ENCODE assay signal across 8 cellular contexts in the genomic region with DNA sequence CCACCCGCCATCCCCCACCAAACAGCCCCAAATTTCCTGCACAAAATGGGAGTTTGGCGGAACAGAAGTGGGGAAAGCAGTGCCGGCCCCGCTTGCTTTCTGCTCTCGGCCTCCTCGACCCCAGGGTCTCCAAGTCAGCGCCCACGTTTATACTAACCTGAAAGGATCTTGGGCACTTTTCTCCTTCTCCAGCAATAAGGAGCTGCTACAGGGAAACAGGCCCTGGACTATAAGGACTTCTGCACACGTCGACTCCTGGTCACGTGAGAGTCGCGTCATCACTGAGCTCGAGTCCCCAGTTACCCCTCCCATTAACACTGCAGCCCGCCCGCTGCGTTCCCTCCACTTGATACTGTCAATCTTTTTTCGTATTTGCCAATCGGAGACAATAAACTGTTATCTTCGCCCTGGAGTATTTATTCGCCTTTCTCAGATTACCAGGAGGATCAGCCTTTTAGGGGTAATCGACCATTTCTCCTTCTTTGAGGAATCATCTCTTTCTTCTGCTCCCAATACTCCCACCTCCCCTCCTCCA. TPM values are rescaled to one million over a fixed set of nuclear protein-coding genes. Genes with fewer than 3 reads are reported as not detected.
DNase-seq lines count a peak whose midpoint lies in the region; ATAC-seq and TF ChIP-seq lines count a peak whose summit lies in the region.

A gene with protein sequence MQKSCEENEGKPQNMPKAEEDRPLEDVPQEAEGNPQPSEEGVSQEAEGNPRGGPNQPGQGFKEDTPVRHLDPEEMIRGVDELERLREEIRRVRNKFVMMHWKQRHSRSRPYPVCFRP (minus strand): TSS at position 235 of the 535 bp plus-strand sequence. CDS start 1,176 bp downstream, outside the sequence.

- H3K9ac ChIP-seq in Karpas-422 (ENCODE audit: low read length) (peak within 1 kb of the TSS; percentile 86), stomach smooth muscle (ENCODE audit: low read length in 2 of 2) (peak within 1 kb of the TSS; percentile 82 to 84)

- H2AFZ ChIP-seq in Karpas-422 (ENCODE audit: low read length), result peak within 1 kb of the TSS; percentile 96

- peak within 1 kb of the TSS; percentile 95 for H3K4me3 Mint-ChIP-seq in neural crest cell

- DNase-seq in DMS79 (lab: John Stamatoyannopoulos, UW), result peak; percentile 87
- peak; percentile 85 for DNase-seq in Karpas-422
- peak; percentile 61 for DNase-seq in RWPE2 (ENCODE audit: low spot score)
- peak; percentile 0 to 20 (median 2) for DNase-seq in activated naive CD4-positive, alpha-beta T cell (lab: John Stamatoyannopoulos, UW)
- DNase-seq in foreskin keratinocyte, result peak in 1 of 2 donors; percentile 54
- DNase-seq in neural crest cell (ENCODE audit: low read depth, low spot score), result peak; percentile 31

- peaks cover 11% of the 10 kb centered on the region for H3K4me1 ChIP-seq in Karpas-422 (ENCODE audit: low read length)
- peaks cover 3% of the 10 kb centered on the region for H3K4me1 ChIP-seq in RWPE2 (ENCODE audit: insufficient read depth, poor library complexity, severe bottlenecking)
- peaks cover 3% of the 10 kb centered on the region for H3K4me1 ChIP-seq in foreskin keratinocyte
- H3K4me1 ChIP-seq in stomach smooth muscle (ENCODE audit: control insufficient read depth, insufficient read depth, low read length), result peaks cover 5% of the 10 kb centered on the region

- peak within 1 kb of the TSS; percentile 99 for H3K27ac Mint-ChIP-seq in neural crest cell (ENCODE audit: unreplicated experiment)

- no peaks in the 10 kb centered on the region for H3K27me3 Mint-ChIP-seq in neural crest cell (ENCODE audit: low read depth)

- H3K9me3 Mint-ChIP-seq in neural crest cell, result no peaks in the 10 kb centered on the region

- H3K9me2 ChIP-seq in Karpas-422 (replicated peaks; ENCODE audit: insufficient read depth, low read length), result no peaks in the 10 kb centered on the region

- H3K36me3 ChIP-seq in Karpas-422 (ENCODE audit: insufficient read depth, low read length) (no peaks in the 10 kb centered on the region), RWPE2 (ENCODE audit: low read depth) (peaks cover 11% of the 10 kb centered on the region), stomach smooth muscle (ENCODE audit: control insufficient read depth in 2 of 2, insufficient read depth in 2 of 2, low read length in 2 of 2) (no peaks in the 10 kb centered on the region)

- H3K4me2 ChIP-seq in Karpas-422 (ENCODE audit: low read depth, low read length, poor library complexity, severe bottlenecking), result peak within 1 kb of the TSS; percentile 81

- TF ChIP-seq CTCF in RWPE2 (IDR thresholded peaks at IDR 0.05; ENCODE audit: poor library complexity, severe bottlenecking) (no peak), foreskin keratinocyte (conservative IDR thresholded peaks at IDR 0.05) (no peak), neural crest cell (conservative IDR thresholded peaks at IDR 0.05) (no peak)

- H3K27me3 ChIP-seq in Karpas-422 (ENCODE audit: low read length) (no peaks in the 10 kb centered on the region), RWPE2 (ENCODE audit: insufficient read depth, poor library complexity, severe bottlenecking) (no peaks in the 10 kb centered on the region), foreskin keratinocyte (no peaks in the 10 kb centered on the region), stomach smooth muscle (ENCODE audit: control insufficient read depth in 1 of 2, insufficient read depth in 2 of 2, low read length in 2 of 2) (peaks cover 0 to 5% of the 10 kb centered on the region in 2 donors)

- H3K36me3 Mint-ChIP-seq in neural crest cell (ENCODE audit: low read depth), result peaks cover 4% of the 10 kb centered on the region

- H3K4me3 ChIP-seq in Karpas-422 (ENCODE audit: low read length) (peak within 1 kb of the TSS; percentile 84), RWPE2 (ENCODE audit: severe bottlenecking) (peak within 1 kb of the TSS; percentile 49), stomach smooth muscle (ENCODE audit: low read length in 2 of 2) (peak within 1 kb of the TSS; percentile 69 to 84)

- no peaks in the 10 kb centered on the region for H3K9me3 ChIP-seq in Karpas-422 (ENCODE audit: low read length)
- H3K9me3 ChIP-seq in RWPE2 (ENCODE audit: severe bottlenecking), result no peaks in the 10 kb centered on the region
- H3K9me3 ChIP-seq in stomach smooth muscle (ENCODE audit: control insufficient read depth in 2 of 2, low read length in 2 of 2), result no peaks in the 10 kb centered on the region

- H4K20me1 ChIP-seq in Karpas-422 (ENCODE audit: insufficient read depth, low read depth, low read length), result no peaks in the 10 kb centered on the region

- peak within 1 kb of the TSS; percentile 37; the same call in 1 of the 2 replicates for H3K27ac ChIP-seq in Karpas-422 (ENCODE audit: low read length)
- peak within 1 kb of the TSS; percentile 83 for H3K27ac ChIP-seq in RWPE2 (ENCODE audit: poor library complexity, severe bottlenecking)
- peak within 1 kb of the TSS; percentile 36 for H3K27ac ChIP-seq in foreskin keratinocyte
- peak within 1 kb of the TSS; percentile 83 for H3K27ac ChIP-seq in stomach smooth muscle (ENCODE audit: low read length)

- ATAC-seq in GM21737 (IDR thresholded peaks at IDR 0.05; ENCODE audit: unreplicated experiment), result peak; percentile 97
- ATAC-seq in RWPE2 (ENCODE audit: low read depth), result peak; percentile 73
- peak; percentile 91 for ATAC-seq in foreskin keratinocyte

- peaks cover 5% of the 10 kb centered on the region; the same call in 1 of the 2 replicates for H3K79me2 ChIP-seq in Karpas-422 (ENCODE audit: low read length)

- peaks cover 19% of the 10 kb centered on the region for H3K4me1 Mint-ChIP-seq in neural crest cell

RNA-seq across cellular contexts. Expression of the gene that starts here (rescaled TPM):
- total RNA-seq in Karpas-422 (2014; rRNA removed; shearing (Covaris generic); ENCODE audit: low replicate concordance), result 43.8 and 44.3 TPM in 2 replicates
- 96.0 and 110 TPM in 2 replicates for total RNA-seq in foreskin keratinocyte
- 97.1 and 99.6 TPM in 2 replicates for polyA plus RNA-seq in foreskin keratinocyte
- 58.0 and 61.2 TPM in 2 replicates for total RNA-seq in neural crest cell
